In genomic region chr11:88335284-88335683, GRCh38 we compare ENCODE assay signal across 10 cellular contexts. TPM values are rescaled to one million over a fixed set of nuclear protein-coding genes. Genes with fewer than 3 reads are reported as not detected.
A peak's percentile ranks its signal among the peaks of the same experiment; 100 is the strongest.
DNase-seq lines count a peak whose midpoint lies in the region; TF ChIP-seq lines count a peak whose summit lies in the region.
"Had no signal": no experiment of that assay in that cellular context is flagged by ENCODE, and none has a peak within 500 bp of the region (broad histone marks: within the 10 kb centered on the region; RNA-seq: fewer than 3 reads in every experiment).

No MANE protein-coding gene starts in this region.

- H3K27me3 ChIP-seq in AG04450 (ENCODE audit: control insufficient read depth, insufficient read depth, low read length) = no peaks in the 10 kb centered on the region
- no peaks in the 10 kb centered on the region for H3K27me3 ChIP-seq in kidney epithelial cell (ENCODE audit: control insufficient read depth, insufficient read depth, low read length)
- H3K27me3 ChIP-seq: stomach had no signal

- POLR2A ChIA-PET in AG04450 (lab: Yijun Ruan, JAX) = no interaction called here

- H3K9me3 ChIP-seq in AG04450 (ENCODE audit: control insufficient read depth, insufficient read depth, low read length) = peaks cover 2% of the 10 kb centered on the region; the same call in 1 of the 2 replicates
- H3K9me3 ChIP-seq: stomach had no signal

- no peaks in the 10 kb centered on the region for H3K27me3 Mint-ChIP-seq in activated T-helper 2 cell treated with anti-CD3 and anti-CD28 coated beads, Interferon-gamma antibody, Interleukin-2, Interleukin-4, amounts not matched to agents 10 μg/mL and 5 μg/mL and 100 μg/mL, durations not matched to agents 14 hours and 24 hours and 36 hours (ENCODE audit: low read depth)

- H3K4me1 Mint-ChIP-seq in activated T-helper 2 cell treated with anti-CD3 and anti-CD28 coated beads, Interferon-gamma antibody, Interleukin-2, Interleukin-4, amounts not matched to agents 10 μg/mL and 5 μg/mL and 100 μg/mL, durations not matched to agents 14 hours and 24 hours and 36 hours (ENCODE audit: low read depth) = peaks cover 55% of the 10 kb centered on the region

- peak overlapping the region; percentile 96 for H3K4me3 Mint-ChIP-seq in activated T-helper 2 cell treated with anti-CD3 and anti-CD28 coated beads, Interferon-gamma antibody, Interleukin-2, Interleukin-4, amounts not matched to agents 10 μg/mL and 5 μg/mL and 100 μg/mL, durations not matched to agents 14 hours and 24 hours and 36 hours (ENCODE audit: low read depth)

- no peak for DNase-seq in AG04450 (ENCODE audit: low read depth, low spot score)
- DNase-seq in HFF-Myc (ENCODE audit: extremely low read depth, low read depth) = no peak
- no peak for DNase-seq in activated T-helper 2 cell treated with anti-CD3 and anti-CD28 coated beads, Interferon-gamma antibody, Interleukin-2, Interleukin-4, amounts not matched to agents 10 μg/mL and 5 μg/mL and 100 μg/mL, durations not matched to agents 14 hours and 24 hours and 36 hours (ENCODE audit: low spot score)
- DNase-seq in kidney epithelial cell (ENCODE audit: low read depth) = no peak
- no peak for DNase-seq in NCI-H1105 (lab: John Stamatoyannopoulos, UW)
- no peak for DNase-seq in AG20443 (ENCODE audit: low spot score)
- no peak for DNase-seq in NCI-H2081 treated with DMSO at 0.1 percent for 48 hours (lab: John Stamatoyannopoulos, UW)
- no peak for DNase-seq in activated naive CD4-positive, alpha-beta T cell treated with anti-CD3 and anti-CD28 coated beads, Interleukin-2, amount 50 U/mL, for 16 hours
- DNase-seq: stomach had no signal

- TF ChIP-seq CTCF in AG04450 (IDR thresholded peaks at IDR 0.05; ENCODE audit: low read depth, low read length) = no peak
- TF ChIP-seq CTCF in HFF-Myc (IDR thresholded peaks at IDR 0.05; ENCODE audit: low read depth, low read length, missing control alignments) = no peak
- TF ChIP-seq CTCF in kidney epithelial cell (IDR thresholded peaks at IDR 0.05; ENCODE audit: insufficient read depth, low read length, poor library complexity, severe bottlenecking) = no peak

- H3K36me3 ChIP-seq in kidney epithelial cell (ENCODE audit: control insufficient read depth, insufficient read depth, low read length) = no peaks in the 10 kb centered on the region

- peak overlapping the region; percentile 43 for H3K27ac Mint-ChIP-seq in activated T-helper 2 cell treated with anti-CD3 and anti-CD28 coated beads, Interferon-gamma antibody, Interleukin-2, Interleukin-4, amounts not matched to agents 10 μg/mL and 5 μg/mL and 100 μg/mL, durations not matched to agents 14 hours and 24 hours and 36 hours

- peaks cover 54% of the 10 kb centered on the region for H3K36me3 Mint-ChIP-seq in activated T-helper 2 cell treated with anti-CD3 and anti-CD28 coated beads, Interferon-gamma antibody, Interleukin-2, Interleukin-4, amounts not matched to agents 10 μg/mL and 5 μg/mL and 100 μg/mL, durations not matched to agents 14 hours and 24 hours and 36 hours (ENCODE audit: low read depth)

- intact Hi-C loops in activated T-helper 2 cell treated with anti-CD3 and anti-CD28 coated beads, Interferon-gamma antibody, Interleukin-2, Interleukin-4, amounts not matched to agents 10 μg/mL and 5 μg/mL and 100 μg/mL, durations not matched to agents 14 hours and 24 hours and 36 hours (cut with micrococcal nuclease) = no loop called here

- H3K27ac ChIP-seq in AG04450 (ENCODE audit: low read depth, low read length) = no peak overlapping the region

- CTCF ChIA-PET in AG04450 (lab: Charles Lee) = no interaction called here

- H3K9me3 Mint-ChIP-seq in activated T-helper 2 cell treated with anti-CD3 and anti-CD28 coated beads, Interferon-gamma antibody, Interleukin-2, Interleukin-4, amounts not matched to agents 10 μg/mL and 5 μg/mL and 100 μg/mL, durations not matched to agents 14 hours and 24 hours and 36 hours = no peaks in the 10 kb centered on the region

- H3K4me3 ChIP-seq in AG04450 (ENCODE audit: low read depth, low read length) (peak overlapping the region; percentile 98), HFF-Myc (replicated peaks; ENCODE audit: low read depth, low read length) (peak overlapping the region; percentile 76), kidney epithelial cell (ENCODE audit: low read depth, low read length) (peak overlapping the region; percentile 7)

RNA-seq across cellular contexts. Expression of gene CTSC, which starts 2.3 kb away (rescaled TPM):
- polyA plus RNA-seq in AG04450 (2011; rRNA removed) = 474 and 565 TPM in 2 replicates
- polyA minus RNA-seq in AG04450 (2011; rRNA and poly(A)+ RNA removed) = 135 and 165 TPM in 2 replicates
- 82.4 and 82.6 TPM in 2 replicates for total RNA-seq in activated T-helper 2 cell treated with anti-CD3 and anti-CD28 coated beads, Interferon-gamma antibody, Interleukin-2, Interleukin-4, amounts not matched to agents 10 μg/mL and 5 μg/mL and 100 μg/mL, durations not matched to agents 14 hours and 24 hours and 36 hours
- total RNA-seq in kidney epithelial cell = 84.8 and 109 TPM in 2 replicates
- total RNA-seq: G401 had no signal

Comparison
In these comparisons a context has a peak if more than half of its experiments do, and no peak if none do; other contexts are left out.
1. H3K4me3 ChIP-seq: peak in every context shown above with its lines; median percentile 98 in AG04450; 76 in HFF-Myc; 7 in kidney epithelial cell.